ENCODE assay signal across 30 cellular contexts in genomic region chr20:55142932-55143331, GRCh38.
"Had no signal": no experiment of that assay in that cellular context is flagged by ENCODE, and none has a peak within 500 bp of the region (broad histone marks: within the 10 kb centered on the region; RNA-seq: fewer than 3 reads in every experiment).

No MANE protein-coding gene starts in this region.

- H3K4me3 ChIP-seq: MG63, Peyer's patch, SJCRH30, SK-N-MC had no signal

- H3K4me3 Mint-ChIP-seq: T-cell had no signal

- ATAC-seq: PC-3, Right ventricle myocardium inferior, SK-N-SH treated with all-trans-retinoic acid at 6 μM for 48 hours, T-cell had no signal

- H3K36me3 ChIP-seq: MG63, Peyer's patch, SJCRH30 had no signal

- H3K4me1 Mint-ChIP-seq: T-cell had no signal

- H3K9me3 ChIP-seq: MG63, Peyer's patch, SJCRH30 had no signal

- H3K4me1 ChIP-seq: Peyer's patch had no signal

- H3K36me3 Mint-ChIP-seq: T-cell had no signal

- DNase-seq: Kasumi-1, MG63, NCI-H1048, NCI-H1092 treated with DMSO at 0.1 percent for 48 hours, NCI-H1105 treated with DMSO at 0.1 percent for 48 hours, NCI-H1436, NCI-H1694, NCI-H187, NCI-H1930, NCI-H2029 treated with DMSO at 0.1 percent for 48 hours, NCI-H2081 treated with DMSO at 0.1 percent for 48 hours, NCI-H2107, NCI-H2171, NCI-H226, NCI-H446 treated with DMSO at 0.1 percent for 48 hours, NCI-H510A, NCI-H524, NCI-H526, NCI-H748 treated with DMSO at 0.1 percent for 48 hours, NCI-H82, PC-3, Peyer's patch, SHP77, SIG-M5, SJCRH30, T-cell had no signal

- H3K27me3 Mint-ChIP-seq: T-cell had no signal

- H3K27ac ChIP-seq: RWPE1, SJCRH30, SK-N-MC had no signal

- H3K27ac Mint-ChIP-seq: T-cell had no signal

- H3K27me3 ChIP-seq: MG63, Peyer's patch, SJCRH30 had no signal
